In genomic region chr11:121249039-121249663, GRCh38 we compare ENCODE assay signal across 8 cellular contexts. TPM values are rescaled to one million over a fixed set of nuclear protein-coding genes. Genes with fewer than 3 reads are reported as not detected.
DNase-seq lines count a peak whose midpoint lies in the region; ATAC-seq and TF ChIP-seq lines count a peak whose summit lies in the region.

No MANE protein-coding gene starts in this region.

- no peak overlapping the region for H3K4me3 ChIP-seq in SK-N-MC
- no peak overlapping the region for H3K4me3 ChIP-seq in fibroblast of lung (replicated peaks in 1 of 4; ENCODE audit: control extremely low read depth in 1 of 4, insufficient read depth in 1 of 4, low read depth in 3 of 4, low read length in 4 of 4)
- no peak overlapping the region for H3K4me3 ChIP-seq in neutrophil (ENCODE audit: low read depth in 1 of 2, low read length in 1 of 2)

- H3K4me1 ChIP-seq in fibroblast of lung (ENCODE audit: control insufficient read depth, extremely low read depth, insufficient read depth, low read length) (no peaks in the 10 kb centered on the region), neutrophil (ENCODE audit: control insufficient read depth in 1 of 2, insufficient read depth in 1 of 2, low read depth in 1 of 2, low read length in 1 of 2) (no peaks in the 10 kb centered on the region)

- H3K4me1 Mint-ChIP-seq in natural killer cell: peaks cover 0 to 4% of the 10 kb centered on the region in 2 donors
- H3K4me1 Mint-ChIP-seq in natural killer cell treated with Interleukin-12 subunit alpha and Interleukin-12 subunit beta and Interleukin-15 and Interleukin-18, amount 100 ng/mL, for 72 hours (ENCODE audit: low read depth in 2 of 2): no peaks in the 10 kb centered on the region

- H3K4me3 Mint-ChIP-seq in natural killer cell: no peak overlapping the region
- H3K4me3 Mint-ChIP-seq in natural killer cell treated with Interleukin-12 subunit alpha and Interleukin-12 subunit beta and Interleukin-15 and Interleukin-18, amount 100 ng/mL, for 72 hours: no peak overlapping the region

- no peak overlapping the region for H3K27ac Mint-ChIP-seq in natural killer cell
- H3K27ac Mint-ChIP-seq in natural killer cell treated with Interleukin-12 subunit alpha and Interleukin-12 subunit beta and Interleukin-15 and Interleukin-18, amount 100 ng/mL, for 72 hours: no peak overlapping the region

- peaks cover 2% of the 10 kb centered on the region for H3K27me3 ChIP-seq in fibroblast of lung (ENCODE audit: control insufficient read depth, insufficient read depth, low read length)
- H3K27me3 ChIP-seq in neutrophil: no peaks in the 10 kb centered on the region

- H4K20me1 ChIP-seq in fibroblast of lung (ENCODE audit: control insufficient read depth, extremely low read depth, insufficient read depth, low read length): no peaks in the 10 kb centered on the region

- TF ChIP-seq CTCF in natural killer cell (IDR thresholded peaks at IDR 0.05) (peak; percentile 78), fibroblast of lung (conservative IDR thresholded peaks at IDR 0.05 in 1 of 2, IDR thresholded peaks at IDR 0.05 in 1 of 2; ENCODE audit: low read depth in 1 of 2, low read length in 2 of 2) (peak; percentile 68 to 81), neutrophil (IDR thresholded peaks at IDR 0.05) (peak; percentile 50)

- peak; percentile 68 to 76 (median 73) for ATAC-seq in natural killer cell
- no peak for ATAC-seq in natural killer cell treated with Interleukin-12 subunit alpha and Interleukin-12 subunit beta and Interleukin-15 and Interleukin-18, amount 100 ng/mL, for 72 hours
- no peak for ATAC-seq in GM18511 (IDR thresholded peaks at IDR 0.05; ENCODE audit: unreplicated experiment)

- H3K9me3 ChIP-seq in SK-N-MC (ENCODE audit: low read depth, low read length) (no peaks in the 10 kb centered on the region), fibroblast of lung (ENCODE audit: control insufficient read depth, insufficient read depth, low read depth, low read length) (no peaks in the 10 kb centered on the region), neutrophil (no peaks in the 10 kb centered on the region)

- H3K27ac ChIP-seq in SK-N-MC (no peak overlapping the region), fibroblast of lung (ENCODE audit: insufficient read depth, low read length) (no peak overlapping the region), neutrophil (no peak overlapping the region)

- no peaks in the 10 kb centered on the region for H3K9me3 Mint-ChIP-seq in natural killer cell
- no peaks in the 10 kb centered on the region for H3K9me3 Mint-ChIP-seq in natural killer cell treated with Interleukin-12 subunit alpha and Interleukin-12 subunit beta and Interleukin-15 and Interleukin-18, amount 100 ng/mL, for 72 hours

- no peak overlapping the region for H2AFZ ChIP-seq in fibroblast of lung (ENCODE audit: low read length)

- no peaks in the 10 kb centered on the region for H3K36me3 Mint-ChIP-seq in natural killer cell
- H3K36me3 Mint-ChIP-seq in natural killer cell treated with Interleukin-12 subunit alpha and Interleukin-12 subunit beta and Interleukin-15 and Interleukin-18, amount 100 ng/mL, for 72 hours: no peaks in the 10 kb centered on the region

- H3K4me2 ChIP-seq in fibroblast of lung (ENCODE audit: extremely low read depth, insufficient read depth, low read length): peak overlapping the region; percentile 27

- peaks cover 9 to 17% of the 10 kb centered on the region in 2 donors for H3K27me3 Mint-ChIP-seq in natural killer cell (ENCODE audit: low read depth in 2 of 2)
- H3K27me3 Mint-ChIP-seq in natural killer cell treated with Interleukin-12 subunit alpha and Interleukin-12 subunit beta and Interleukin-15 and Interleukin-18, amount 100 ng/mL, for 72 hours: peaks cover 11 to 13% of the 10 kb centered on the region in 2 donors

- in situ Hi-C loops in KBM-7 (cut with MboI; ENCODE audit: low pct_unique_long_range_greater_than_20kb, low sequenced_read_pairs): no loop called here

- H3K9ac ChIP-seq in SK-N-MC (ENCODE audit: insufficient read length) (no peak overlapping the region), fibroblast of lung (ENCODE audit: insufficient read depth, low read length) (no peak overlapping the region)

- H3K36me3 ChIP-seq in SK-N-MC (ENCODE audit: insufficient read depth, low read length) (no peaks in the 10 kb centered on the region), fibroblast of lung (ENCODE audit: control insufficient read depth, insufficient read depth, low read length) (no peaks in the 10 kb centered on the region), neutrophil (no peaks in the 10 kb centered on the region)

- DNase-seq in natural killer cell (no peak), KBM-7 (peak; percentile 31), SK-N-MC (ENCODE audit: low read depth, low spot score) (peak; percentile 5), fibroblast of lung (ENCODE audit: low read depth in 2 of 2) (peak; percentile 61 to 84), HuH-7.5 (ENCODE audit: low spot score) (no peak)
- no peak for DNase-seq in natural killer cell treated with Interleukin-12 subunit alpha and Interleukin-12 subunit beta and Interleukin-15 and Interleukin-18, amount 100 ng/mL, for 72 hours (ENCODE audit: low spot score)

- H3K79me2 ChIP-seq in fibroblast of lung (ENCODE audit: control insufficient read depth, insufficient read depth, low read length): no peaks in the 10 kb centered on the region

- intact Hi-C loops in natural killer cell (cut with micrococcal nuclease): loop anchor here (1.0 kb wide), 1 partner anchor 342 kb away; no protein-coding TSS in a partner anchor

RNA-seq across cellular contexts. Expression of gene SC5D, which starts 43.4 kb away (rescaled TPM):
- total RNA-seq in natural killer cell: 10 to 100 TPM; 17.2 to 18.6 (median 17.2) TPM
- total RNA-seq in natural killer cell treated with Interleukin-12 subunit alpha and Interleukin-12 subunit beta and Interleukin-15 and Interleukin-18, amount 100 ng/mL, for 72 hours: 10 to 100 TPM; 19.9 to 24.2 TPM
- 62.1 and 112 TPM in 2 replicates for total RNA-seq in fibroblast of lung
- polyA plus RNA-seq in fibroblast of lung: 67.0 and 102 TPM in 2 replicates
- polyA plus RNA-seq in fibroblast of lung (2012): 48.4 and 65.3 TPM in 2 replicates
- polyA minus RNA-seq in fibroblast of lung (ENCODE audit: low replicate concordance): 67.8 and 81.0 TPM in 2 replicates

Comparison
In these comparisons a context has a peak if more than half of its experiments do, and no peak if none do; other contexts are left out.
1. ATAC-seq: peak in natural killer cell (3 of 3); none in natural killer cell treated with Interleukin-12 subunit alpha and Interleukin-12 subunit beta and Interleukin-15 and Interleukin-18, amount 100 ng/mL, for 72 hours (0 of 2) and GM18511 (single experiment).
2. DNase-seq: peak in KBM-7 (single experiment), SK-N-MC (single experiment) and fibroblast of lung (2 of 2); none in natural killer cell (single experiment), natural killer cell treated with Interleukin-12 subunit alpha and Interleukin-12 subunit beta and Interleukin-15 and Interleukin-18, amount 100 ng/mL, for 72 hours (single experiment) and HuH-7.5 (single experiment).
3. Peak in every context shown above with its lines, with median percentiles within 50 percentile points of each other: CTCF ChIP-seq.